ENCODE assay signal across 20 cellular contexts in genomic region chr12:63945777-63946176, GRCh38.
A peak's percentile ranks its signal among the peaks of the same experiment; 100 is the strongest.
DNase-seq lines count a peak whose midpoint lies in the region; ATAC-seq, FAIRE-seq and TF ChIP-seq lines count a peak whose summit lies in the region.
"Had no signal": no experiment of that assay in that cellular context is flagged by ENCODE, and none has a peak within 500 bp of the region (broad histone marks: within the 10 kb centered on the region; RNA-seq: fewer than 3 reads in every experiment).

No MANE protein-coding gene starts in this region.

- no peak overlapping the region for H3K4me3 Mint-ChIP-seq in naive thymus-derived CD8-positive, alpha-beta T cell

- CTCF ChIA-PET in GM12878 (lab: Yijun Ruan, JAX) = no interaction called here

- TF ChIP-seq EP300 in GM12878 (IDR thresholded peaks at IDR 0.05; ENCODE audit: borderline replicate concordance in 1 of 2, control insufficient read depth in 1 of 2, low read depth in 2 of 2, low read length in 2 of 2) (no peak), transverse colon (IDR thresholded peaks at IDR 0.05; ENCODE audit: low read depth) (no peak)

- peaks cover 0 to under 1% (median 0%) of the 10 kb centered on the region in 5 donors for H3K27me3 Mint-ChIP-seq in naive thymus-derived CD8-positive, alpha-beta T cell

- intact Hi-C loops in GM12878 (cut with micrococcal nuclease; ENCODE audit: unreplicated experiment) = no loop called here
- intact Hi-C loops in transverse colon (cut with DNase I; ENCODE audit: low total_unique reads) = no loop called here

- TF ChIP-seq POLR2A in GM12878 (IDR thresholded peaks at IDR 0.05; ENCODE audit: low read depth, low read length) (no peak), transverse colon (IDR thresholded peaks at IDR 0.05) (no peak)

- no peaks in the 10 kb centered on the region for H3K27me3 ChIP-seq in BLaER1 treated with 17β-estradiol and CSF1 and Interleukin-3, amounts not matched to agents 10 nM and 100 nM
- no peaks in the 10 kb centered on the region for H3K27me3 ChIP-seq in GM12878 (replicated peaks in 1 of 2; ENCODE audit: control insufficient read depth in 2 of 2, insufficient read depth in 2 of 2, low read length in 1 of 2)
- H3K27me3 ChIP-seq in parathyroid adenoma (ENCODE audit: control insufficient read depth, insufficient read depth, low read length) = no peaks in the 10 kb centered on the region
- no peaks in the 10 kb centered on the region for H3K27me3 ChIP-seq in transverse colon

- SMC1A ChIA-PET in GM12878 (lab: Charles Lee; ENCODE audit: uncharacterized antibody, unreplicated experiment) = interaction anchor here (1.7 kb wide), 1 partner anchor 26 kb away, joined by 3 read pairs; no protein-coding TSS in a partner anchor

- no peak for TF ChIP-seq CTCF in GM12878 (IDR thresholded peaks at IDR 0.05 in 2 of 3, conservative IDR thresholded peaks at IDR 0.05 in 1 of 3; ENCODE audit: control insufficient read depth in 2 of 3, extremely low read depth in 1 of 3, insufficient read depth in 1 of 3, low read depth in 3 of 3, low read length in 3 of 3)
- no peak for TF ChIP-seq CTCF in epithelial cell of esophagus (IDR thresholded peaks at IDR 0.05; ENCODE audit: insufficient read depth, low read depth, low read length, missing control alignments)
- TF ChIP-seq CTCF in parathyroid adenoma (IDR thresholded peaks at IDR 0.05) = no peak
- TF ChIP-seq CTCF in transverse colon (IDR thresholded peaks at IDR 0.05) = no peak

- no peak overlapping the region for H2AFZ ChIP-seq in GM12878 (ENCODE audit: control insufficient read depth, low read depth, low read length)
- H2AFZ ChIP-seq in parathyroid adenoma = no peak overlapping the region

- H3K36me3 Mint-ChIP-seq in naive thymus-derived CD8-positive, alpha-beta T cell = no peaks in the 10 kb centered on the region

- H4K20me1 ChIP-seq in BLaER1 treated with 17β-estradiol and CSF1 and Interleukin-3, amounts not matched to agents 10 nM and 100 nM = no peaks in the 10 kb centered on the region
- H4K20me1 ChIP-seq in GM12878 (ENCODE audit: control insufficient read depth, insufficient read depth) = no peaks in the 10 kb centered on the region

- H3K9ac ChIP-seq in BLaER1 treated with 17β-estradiol and CSF1 and Interleukin-3, amounts not matched to agents 10 nM and 100 nM = no peak overlapping the region
- no peak overlapping the region for H3K9ac ChIP-seq in GM12878 (ENCODE audit: control insufficient read depth, insufficient read depth, low read length)
- H3K9ac ChIP-seq in parathyroid adenoma = no peak overlapping the region

- peak; percentile 54 for FAIRE-seq in GM12878 (lab: Jason Lieb, UNC)
- FAIRE-seq: D721Med, GM12892, HTR-8/SVneo, RCC 7860 had no signal

- peaks cover 0 to 2% (median under 1%) of the 10 kb centered on the region in 4 donors for H3K4me1 Mint-ChIP-seq in naive thymus-derived CD8-positive, alpha-beta T cell

- no peak for TF ChIP-seq RAD21 in GM12878 (IDR thresholded peaks at IDR 0.05; ENCODE audit: insufficient read depth, low read depth, low read length)

- ATAC-seq in GM12878 (no peak), HG03039 (IDR thresholded peaks at IDR 0.05; ENCODE audit: unreplicated experiment) (no peak)
- no peak for ATAC-seq in naive thymus-derived CD8-positive, alpha-beta T cell

- no peak overlapping the region for H3K4me3 ChIP-seq in BLaER1 treated with 17β-estradiol and CSF1 and Interleukin-3, amounts not matched to agents 10 nM and 100 nM
- H3K4me3 ChIP-seq in GM12878 (no peak overlapping the region), epithelial cell of esophagus (ENCODE audit: low read length) (no peak overlapping the region), parathyroid adenoma (ENCODE audit: low read depth, low read length) (no peak overlapping the region), transverse colon (no peak overlapping the region)

- H3K27ac Mint-ChIP-seq in naive thymus-derived CD8-positive, alpha-beta T cell = peak overlapping the region in 1 of 10 donors; percentile 22

- H3K9me3 Mint-ChIP-seq in naive thymus-derived CD8-positive, alpha-beta T cell = no peaks in the 10 kb centered on the region

- RAD21 ChIA-PET in GM12878 (lab: Charles Lee; ENCODE audit: unreplicated experiment) = no interaction called here

- no peaks in the 10 kb centered on the region for H3K36me3 ChIP-seq in BLaER1 treated with 17β-estradiol and CSF1 and Interleukin-3, amounts not matched to agents 10 nM and 100 nM
- no peaks in the 10 kb centered on the region for H3K36me3 ChIP-seq in GM12878 (ENCODE audit: control insufficient read depth in 2 of 2, insufficient read depth in 2 of 2, low read length in 1 of 2)
- H3K36me3 ChIP-seq in parathyroid adenoma (ENCODE audit: control insufficient read depth, insufficient read depth, low read length) = no peaks in the 10 kb centered on the region
- no peaks in the 10 kb centered on the region for H3K36me3 ChIP-seq in transverse colon

- peaks cover 26 to 73% (median 46%) of the 10 kb centered on the region in 10 experiments for H3K4me1 ChIP-seq in BLaER1 treated with 17β-estradiol and CSF1 and Interleukin-3, amounts not matched to agents 10 nM and 100 nM
- H3K4me1 ChIP-seq in GM12878 (ENCODE audit: control insufficient read depth, insufficient read depth, low read length) = no peaks in the 10 kb centered on the region
- H3K4me1 ChIP-seq in parathyroid adenoma = peaks cover 26% of the 10 kb centered on the region
- peaks cover 0 to 21% (median 7%) of the 10 kb centered on the region in 4 donors for H3K4me1 ChIP-seq in transverse colon

- peak overlapping the region in 7 of 11 experiments; percentile 10 to 81 (median 48); a peak in 11 of 22 replicates for H3K27ac ChIP-seq in BLaER1 treated with 17β-estradiol and CSF1 and Interleukin-3, amounts not matched to agents 10 nM and 100 nM
- no peak overlapping the region for H3K27ac ChIP-seq in GM12878 (ENCODE audit: control insufficient read depth, insufficient read depth)
- peak overlapping the region; percentile 21 for H3K27ac ChIP-seq in parathyroid adenoma
- H3K27ac ChIP-seq in transverse colon = no peak overlapping the region
- H3K27ac ChIP-seq: C4-2B, SK-N-MC had no signal

- H3K4me2 ChIP-seq in BLaER1 treated with 17β-estradiol and CSF1 and Interleukin-3, amounts not matched to agents 10 nM and 100 nM = peak overlapping the region; percentile 78 to 94 (median 90)
- H3K4me2 ChIP-seq in GM12878 (ENCODE audit: control insufficient read depth, insufficient read depth) (no peak overlapping the region), parathyroid adenoma (ENCODE audit: low read length) (no peak overlapping the region)

- in situ Hi-C loops in GM12878 (cut with MboI) (no loop called here), transverse colon (cut with MboI; ENCODE audit: low pct_ligation_motif_present in 1 of 4, low pct_unique_long_range_greater_than_20kb in 1 of 4, low sequenced_read_pairs in 3 of 4) (no loop called here)

- H3K9me3 ChIP-seq in BLaER1 treated with 17β-estradiol and CSF1 and Interleukin-3, amounts not matched to agents 10 nM and 100 nM (replicated peaks in 1 of 11) = peaks cover 0 to 6% (median 0%) of the 10 kb centered on the region in 11 experiments; a peak in 3 of 22 replicates
- H3K9me3 ChIP-seq in GM12878 (replicated peaks; ENCODE audit: control insufficient read depth, insufficient read depth, low read length) (no peaks in the 10 kb centered on the region), parathyroid adenoma (ENCODE audit: control insufficient read depth, low read length) (no peaks in the 10 kb centered on the region), transverse colon (no peaks in the 10 kb centered on the region)

- no peaks in the 10 kb centered on the region for H3K79me2 ChIP-seq in GM12878 (ENCODE audit: control insufficient read depth, insufficient read depth, low read length)
- no peaks in the 10 kb centered on the region for H3K79me2 ChIP-seq in parathyroid adenoma

- POLR2A ChIA-PET in GM12878 (lab: Charles Lee) = no interaction called here
- POLR2A ChIA-PET in naive thymus-derived CD8-positive, alpha-beta T cell (lab: Charles Lee) = no interaction called here

- no TSS peak for BruUV-seq in GM12878 (replicated peaks; lab: Mats Ljungman, UMichigan)

- DNase-seq in GM12878 (ENCODE audit: low read depth, low spot score) = no peak
- DNase-seq in epithelial cell of esophagus (ENCODE audit: low read depth) = peak; percentile 20
- DNase-seq in naive thymus-derived CD8-positive, alpha-beta T cell = no peak
- no peak for DNase-seq in transverse colon
- DNase-seq: GOT3, Kasumi-1, MM.1S, NCI-H1092 treated with DMSO at 0.1 percent for 48 hours, NCI-H146, NCI-H2029 treated with DMSO at 0.1 percent for 48 hours, Right ventricle myocardium superior had no signal

TF ChIP-seq in GM12878, 131 proteins besides CTCF, POLR2A, EP300 and RAD21 (continues in another document):
- TF ChIP-seq CHD4 (IDR thresholded peaks at IDR 0.05) (no peak), PAX8 (IDR thresholded peaks at IDR 0.05) (no peak), EED (IDR thresholded peaks at IDR 0.05; ENCODE audit: low read depth) (no peak), NBN (IDR thresholded peaks at IDR 0.05) (no peak), TBL1XR1 (IDR thresholded peaks at IDR 0.05; ENCODE audit: low read depth, low read length) (no peak), IKZF1 (conservative IDR thresholded peaks at IDR 0.05) (no peak), STAT3 (IDR thresholded peaks at IDR 0.05; ENCODE audit: low read depth, low read length) (no peak), GATAD2B (conservative IDR thresholded peaks at IDR 0.05; ENCODE audit: low read depth) (no peak), ATF2 (IDR thresholded peaks at IDR 0.05; ENCODE audit: low read length) (no peak), ZBED1 (IDR thresholded peaks at IDR 0.05; ENCODE audit: borderline replicate concordance) (no peak), MYC (IDR thresholded peaks at IDR 0.05; ENCODE audit: insufficient read depth, insufficient read length, insufficient replicate concordance, low read length, severe bottlenecking) (no peak), TCF7 (IDR thresholded peaks at IDR 0.05; ENCODE audit: borderline replicate concordance) (no peak), ZNF274 (IDR thresholded peaks at IDR 0.05; ENCODE audit: insufficient read depth, insufficient read length) (no peak), POLR2AphosphoS2 (IDR thresholded peaks at IDR 0.05; ENCODE audit: low read depth, low read length) (no peak), NRF1 (conservative IDR thresholded peaks at IDR 0.05; ENCODE audit: low read depth, low read length) (no peak), FOXM1 (IDR thresholded peaks at IDR 0.05; ENCODE audit: low read depth, low read length) (no peak)

Comparison
In these comparisons a context has a peak if more than half of its experiments do, and no peak if none do; other contexts are left out.
1. H3K27ac ChIP-seq: peak in BLaER1 treated with 17β-estradiol and CSF1 and Interleukin-3, amounts not matched to agents 10 nM and 100 nM (7 of 11) and parathyroid adenoma (single experiment); none in GM12878 (single experiment) and transverse colon (0 of 4).
2. H3K4me2 ChIP-seq: peak in BLaER1 treated with 17β-estradiol and CSF1 and Interleukin-3, amounts not matched to agents 10 nM and 100 nM (11 of 11); none in GM12878 (single experiment) and parathyroid adenoma (single experiment).